1 cellular context compared by ENCODE assay signal in genomic region chr18:3655254-3655554, GRCh38.
TF ChIP-seq lines count a peak whose summit lies in the region.

No MANE protein-coding gene starts in this region.

TF ChIP-seq in IMR-90, 13 proteins besides CTCF, POLR2A, EP300 and RAD21:
- no peak for TF ChIP-seq MXI1 (IDR thresholded peaks at IDR 0.05; ENCODE audit: borderline replicate concordance, low read depth, low read length)
- no peak for TF ChIP-seq FOS (IDR thresholded peaks at IDR 0.05; ENCODE audit: low read depth, low read length)
- TF ChIP-seq CHD1 (IDR thresholded peaks at IDR 0.05; ENCODE audit: low read depth, low read length), result no peak
- no peak for TF ChIP-seq BHLHE40 (IDR thresholded peaks at IDR 0.05; ENCODE audit: low read depth, low read length)
- TF ChIP-seq SMC3 (IDR thresholded peaks at IDR 0.05; ENCODE audit: low read depth, low read length), result no peak
- TF ChIP-seq NFE2L2 (IDR thresholded peaks at IDR 0.05; ENCODE audit: low read depth, low read length), result no peak
- no peak for TF ChIP-seq CEBPB (IDR thresholded peaks at IDR 0.05; ENCODE audit: low read depth, low read length)
- TF ChIP-seq ELK1 (IDR thresholded peaks at IDR 0.05; ENCODE audit: borderline replicate concordance, low read depth, low read length), result no peak
- no peak for TF ChIP-seq RCOR1 (IDR thresholded peaks at IDR 0.05; ENCODE audit: insufficient replicate concordance, low read length)
- no peak for TF ChIP-seq MAZ (IDR thresholded peaks at IDR 0.05; ENCODE audit: borderline replicate concordance, low read depth, low read length)
- TF ChIP-seq MAFK (IDR thresholded peaks at IDR 0.05; ENCODE audit: low read depth, low read length), result no peak
- TF ChIP-seq RFX5 (IDR thresholded peaks at IDR 0.05; ENCODE audit: low read depth, low read length), result no peak
TF ChIP-seq in IMR-90: peak in this region for 0.
